Comparison of ENCODE assay signal across 16 cellular contexts in the genomic region with DNA sequence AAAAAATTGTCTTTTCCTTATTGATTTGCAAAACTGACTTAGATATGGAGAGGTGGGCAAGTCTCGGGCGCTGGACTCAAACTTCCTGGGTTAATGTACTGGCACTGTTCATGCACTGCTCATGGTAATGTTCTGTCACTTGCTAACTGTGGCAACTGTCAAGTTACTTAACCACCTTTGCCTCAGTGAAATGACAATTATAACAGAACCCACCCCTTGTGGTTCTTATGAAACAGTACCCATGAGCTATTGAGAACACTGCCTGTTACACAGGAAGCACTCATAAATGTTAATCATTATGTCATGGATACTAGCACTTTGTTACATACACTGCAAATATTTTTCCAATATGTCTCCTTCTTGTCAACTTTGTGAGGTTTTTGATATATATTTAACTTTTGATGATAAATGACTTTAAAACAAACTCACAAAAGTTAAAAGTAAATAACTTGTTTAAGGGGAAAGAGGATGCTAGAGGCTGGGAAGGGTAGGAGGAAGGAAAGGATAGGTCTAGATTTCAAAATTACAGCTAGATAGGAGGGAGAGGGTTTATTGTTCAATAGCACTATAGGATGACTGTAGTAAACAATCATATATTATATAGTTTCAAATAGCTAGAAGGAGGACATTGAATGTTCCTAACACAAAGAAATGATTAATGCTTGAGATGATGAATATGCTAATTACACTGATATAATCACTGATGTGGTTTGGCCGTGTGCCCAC.
A peak's percentile ranks its signal among the peaks of the same experiment; 100 is the strongest.
DNase-seq lines count a peak whose midpoint lies in the region; ATAC-seq and TF ChIP-seq lines count a peak whose summit lies in the region.
"Had no signal": no experiment of that assay in that cellular context is flagged by ENCODE, and none has a peak within 500 bp of the region (broad histone marks: within the 10 kb centered on the region; RNA-seq: fewer than 3 reads in every experiment).

No MANE protein-coding gene starts in this region.

- no peaks in the 10 kb centered on the region for H3K9me3 ChIP-seq in mucosa of descending colon
- H3K9me3 ChIP-seq: A549 had no signal

- no peak overlapping the region for H3K4me3 ChIP-seq in mucosa of descending colon
- H3K4me3 ChIP-seq: A549 had no signal

- DNase-seq in NOMO-1 treated with DMSO at 0.1 percent for 48 hours (lab: John Stamatoyannopoulos, UW; ENCODE audit: unreplicated experiment) (peak; percentile 87), mucosa of descending colon (no peak), OCI-M2 (lab: John Stamatoyannopoulos, UW; ENCODE audit: unreplicated experiment) (no peak), superior temporal gyrus (ENCODE audit: extremely low spot score) (no peak)
- DNase-seq: C1 segment of cervical spinal cord, GF-D8, H9, NCI-H1436 treated with DMSO at 0.1 percent for 48 hours, NCI-H2029 treated with DMSO at 0.1 percent for 48 hours, NCI-H510A treated with DMSO at 0.1 percent for 48 hours, OCI-M1, RPMI8226 had no signal

- ATAC-seq in GM18498 (IDR thresholded peaks at IDR 0.05; ENCODE audit: unreplicated experiment): peak; percentile 60
- peak; percentile 66 for ATAC-seq in HG03175 (IDR thresholded peaks at IDR 0.05; ENCODE audit: unreplicated experiment)
- peak; percentile 83 for ATAC-seq in mucosa of descending colon
- no peak for ATAC-seq in GM19452 (IDR thresholded peaks at IDR 0.05; ENCODE audit: unreplicated experiment)
- ATAC-seq: A549 had no signal

- no peaks in the 10 kb centered on the region for H3K4me1 ChIP-seq in mucosa of descending colon (ENCODE audit: low read depth)
- H3K4me1 ChIP-seq: A549 had no signal

- H3K36me3 ChIP-seq in mucosa of descending colon (ENCODE audit: low read depth): no peaks in the 10 kb centered on the region

- no peak for TF ChIP-seq CTCF in mucosa of descending colon (IDR thresholded peaks at IDR 0.05)

- intact Hi-C loops in mucosa of descending colon (cut with DNase I, micrococcal nuclease): no loop called here
